Comparison of ENCODE assay signal across 18 cellular contexts in the genomic region with DNA sequence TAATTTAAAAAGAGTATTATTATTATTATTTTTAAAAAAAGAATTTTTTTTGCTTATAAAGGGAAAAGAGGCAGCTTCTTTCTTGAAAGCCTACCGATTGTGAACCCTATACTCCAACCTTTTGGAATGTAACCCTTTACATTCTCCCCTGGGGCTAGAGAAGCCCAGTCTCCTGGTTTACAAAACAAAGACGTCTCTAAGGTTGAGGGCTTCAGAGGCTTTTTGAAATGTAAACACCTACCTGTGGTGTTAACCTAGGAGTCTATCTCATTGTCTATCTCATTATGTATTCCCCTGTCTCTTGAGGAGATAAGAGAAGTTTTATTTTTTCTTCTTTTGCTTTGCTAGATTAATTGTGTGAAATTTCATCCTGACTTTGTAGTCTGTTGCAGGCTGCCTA. TPM values are rescaled to one million over a fixed set of nuclear protein-coding genes. Genes with fewer than 3 reads are reported as not detected.
DNase-seq lines count a peak whose midpoint lies in the region; ATAC-seq and TF ChIP-seq lines count a peak whose summit lies in the region.
"Had no signal": no experiment of that assay in that cellular context is flagged by ENCODE, and none has a peak within 500 bp of the region (broad histone marks: within the 10 kb centered on the region; RNA-seq: fewer than 3 reads in every experiment).

No MANE protein-coding gene starts in this region.

- no peaks in the 10 kb centered on the region for H3K27me3 Mint-ChIP-seq in T-helper 1 cell treated with Interleukin-12 subunit alpha and Interleukin-12 subunit beta and Interleukin-4 antibody, amounts not matched to agents 30 μg/mL and 1 μg/mL, for 36 hours (ENCODE audit: low read depth)
- peaks cover 42% of the 10 kb centered on the region for H3K27me3 Mint-ChIP-seq in IgD-negative memory B cell
- no peaks in the 10 kb centered on the region for H3K27me3 Mint-ChIP-seq in activated T-helper 1 cell treated with anti-CD3 and anti-CD28 coated beads, Interleukin-12 subunit alpha, Interleukin-12 subunit beta, Interleukin-2, Interleukin-4 antibody, amounts not matched to agents 30 ng/mL and 10 ng/mL and 1 ng/mL, durations not matched to agents 14 hours and 24 hours and 36 hours (ENCODE audit: insufficient read depth)
- H3K27me3 Mint-ChIP-seq in mesothelial cell of epicardium (ENCODE audit: low read depth): no peaks in the 10 kb centered on the region
- H3K27me3 Mint-ChIP-seq: dendritic cell treated with granulocyte-macrophage colony-stimulating factor and Interleukin-4, amounts not matched to agents 40 ng/mL and 50 ng/mL, for 4 days had no signal

- peak overlapping the region; percentile 81 for H3K4me3 Mint-ChIP-seq in T-helper 1 cell treated with Interleukin-12 subunit alpha and Interleukin-12 subunit beta and Interleukin-4 antibody, amounts not matched to agents 30 μg/mL and 1 μg/mL, for 36 hours
- H3K4me3 Mint-ChIP-seq in IgD-negative memory B cell: peak overlapping the region; percentile 34 to 75 (median 66)
- H3K4me3 Mint-ChIP-seq in activated T-helper 1 cell treated with anti-CD3 and anti-CD28 coated beads, Interleukin-12 subunit alpha, Interleukin-12 subunit beta, Interleukin-2, Interleukin-4 antibody, amounts not matched to agents 30 ng/mL and 10 ng/mL and 1 ng/mL, durations not matched to agents 14 hours and 24 hours and 36 hours: peak overlapping the region; percentile 78
- H3K4me3 Mint-ChIP-seq in mesothelial cell of epicardium: peak overlapping the region; percentile 49
- H3K4me3 Mint-ChIP-seq: dendritic cell treated with granulocyte-macrophage colony-stimulating factor and Interleukin-4, amounts not matched to agents 40 ng/mL and 50 ng/mL, for 4 days had no signal

- H3K9me3 Mint-ChIP-seq in T-helper 1 cell treated with Interleukin-12 subunit alpha and Interleukin-12 subunit beta and Interleukin-4 antibody, amounts not matched to agents 30 μg/mL and 1 μg/mL, for 36 hours: no peaks in the 10 kb centered on the region
- H3K9me3 Mint-ChIP-seq in IgD-negative memory B cell (peaks cover 0 to 2% (median 0%) of the 10 kb centered on the region in 3 donors), mesothelial cell of epicardium (peaks cover 3% of the 10 kb centered on the region)
- peaks cover 3% of the 10 kb centered on the region for H3K9me3 Mint-ChIP-seq in activated T-helper 1 cell treated with anti-CD3 and anti-CD28 coated beads, Interleukin-12 subunit alpha, Interleukin-12 subunit beta, Interleukin-2, Interleukin-4 antibody, amounts not matched to agents 30 ng/mL and 10 ng/mL and 1 ng/mL, durations not matched to agents 14 hours and 24 hours and 36 hours
- H3K9me3 Mint-ChIP-seq: dendritic cell treated with granulocyte-macrophage colony-stimulating factor and Interleukin-4, amounts not matched to agents 40 ng/mL and 50 ng/mL, for 4 days had no signal

- intact Hi-C loops in activated T-helper 1 cell treated with anti-CD3 and anti-CD28 coated beads, Interleukin-12 subunit alpha, Interleukin-12 subunit beta, Interleukin-2, Interleukin-4 antibody, amounts not matched to agents 30 ng/mL and 10 ng/mL and 1 ng/mL, durations not matched to agents 14 hours and 24 hours and 36 hours (cut with micrococcal nuclease): loop anchor here (1.0 kb wide), 1 partner anchor 11 kb away; no protein-coding TSS in a partner anchor

- H3K36me3 Mint-ChIP-seq in T-helper 1 cell treated with Interleukin-12 subunit alpha and Interleukin-12 subunit beta and Interleukin-4 antibody, amounts not matched to agents 30 μg/mL and 1 μg/mL, for 36 hours (ENCODE audit: low read depth): peaks cover 82% of the 10 kb centered on the region
- H3K36me3 Mint-ChIP-seq in IgD-negative memory B cell (peaks cover 2% of the 10 kb centered on the region), mesothelial cell of epicardium (no peaks in the 10 kb centered on the region)
- H3K36me3 Mint-ChIP-seq in activated T-helper 1 cell treated with anti-CD3 and anti-CD28 coated beads, Interleukin-12 subunit alpha, Interleukin-12 subunit beta, Interleukin-2, Interleukin-4 antibody, amounts not matched to agents 30 ng/mL and 10 ng/mL and 1 ng/mL, durations not matched to agents 14 hours and 24 hours and 36 hours (ENCODE audit: low read depth): peaks cover 72% of the 10 kb centered on the region

- peaks cover 67% of the 10 kb centered on the region for H3K4me1 Mint-ChIP-seq in T-helper 1 cell treated with Interleukin-12 subunit alpha and Interleukin-12 subunit beta and Interleukin-4 antibody, amounts not matched to agents 30 μg/mL and 1 μg/mL, for 36 hours (ENCODE audit: low read depth)
- peaks cover 27 to 49% (median 38%) of the 10 kb centered on the region in 3 donors for H3K4me1 Mint-ChIP-seq in IgD-negative memory B cell
- peaks cover 75% of the 10 kb centered on the region for H3K4me1 Mint-ChIP-seq in activated T-helper 1 cell treated with anti-CD3 and anti-CD28 coated beads, Interleukin-12 subunit alpha, Interleukin-12 subunit beta, Interleukin-2, Interleukin-4 antibody, amounts not matched to agents 30 ng/mL and 10 ng/mL and 1 ng/mL, durations not matched to agents 14 hours and 24 hours and 36 hours (ENCODE audit: low read depth)
- peaks cover 37% of the 10 kb centered on the region for H3K4me1 Mint-ChIP-seq in mesothelial cell of epicardium

- DNase-seq in T-helper 1 cell (no peak), mesothelial cell of epicardium (ENCODE audit: low spot score in 2 of 2, unreplicated experiment in 2 of 2) (no peak), NCI-H2029 (lab: John Stamatoyannopoulos, UW) (no peak), NCI-H1092 (lab: John Stamatoyannopoulos, UW) (no peak)
- no peak for DNase-seq in activated T-helper 1 cell treated with anti-CD3 and anti-CD28 coated beads, Interleukin-12 subunit alpha, Interleukin-12 subunit beta, Interleukin-2, Interleukin-4 antibody, amounts not matched to agents 30 ng/mL and 10 ng/mL and 1 ng/mL, durations not matched to agents 14 hours and 24 hours and 36 hours (ENCODE audit: low spot score)
- DNase-seq: DMS79; NCI-H1436; Peyer's patch; stimulated activated CD4-positive, alpha-beta T cell treated with anti-CD3 and anti-CD28 coated beads, Interleukin-1b, Interleukin-23, amount 100 ng/mL, for 48 hours; testis had no signal

- TF ChIP-seq CTCF in mesothelial cell of epicardium (IDR thresholded peaks at IDR 0.05; ENCODE audit: unreplicated experiment): no peak

- no peak for ATAC-seq in GM19351 (IDR thresholded peaks at IDR 0.05; ENCODE audit: unreplicated experiment)

- no peak overlapping the region for H3K27ac Mint-ChIP-seq in T-helper 1 cell treated with Interleukin-12 subunit alpha and Interleukin-12 subunit beta and Interleukin-4 antibody, amounts not matched to agents 30 μg/mL and 1 μg/mL, for 36 hours
- peak overlapping the region in 1 of 3 donors; percentile 51 for H3K27ac Mint-ChIP-seq in IgD-negative memory B cell
- peak overlapping the region; percentile 30 for H3K27ac Mint-ChIP-seq in activated T-helper 1 cell treated with anti-CD3 and anti-CD28 coated beads, Interleukin-12 subunit alpha, Interleukin-12 subunit beta, Interleukin-2, Interleukin-4 antibody, amounts not matched to agents 30 ng/mL and 10 ng/mL and 1 ng/mL, durations not matched to agents 14 hours and 24 hours and 36 hours
- peak overlapping the region; percentile 85 for H3K27ac Mint-ChIP-seq in mesothelial cell of epicardium
- H3K27ac Mint-ChIP-seq: dendritic cell treated with granulocyte-macrophage colony-stimulating factor and Interleukin-4, amounts not matched to agents 40 ng/mL and 50 ng/mL, for 4 days had no signal

RNA-seq across cellular contexts. Expression of gene TNFSF8, which starts 4.7 kb away (rescaled TPM):
- polyA plus RNA-seq in IgD-negative memory B cell: 3.5 TPM
- total RNA-seq in activated T-helper 1 cell treated with anti-CD3 and anti-CD28 coated beads, Interleukin-12 subunit alpha, Interleukin-12 subunit beta, Interleukin-2, Interleukin-4 antibody, amounts not matched to agents 30 ng/mL and 10 ng/mL and 1 ng/mL, durations not matched to agents 14 hours and 24 hours and 36 hours: 200 and 207 TPM in 2 replicates
- not detected in 3 replicates for total RNA-seq in mesothelial cell of epicardium
- total RNA-seq: A172, epithelial cell of proximal tubule, glomerular endothelial cell, kidney epithelial cell had no signal

Comparison
In these comparisons a context has a peak if more than half of its experiments do, and no peak if none do; other contexts are left out.
1. RNA of gene TNFSF8, which starts 4.7 kb away (total RNA-seq): 200 to 207 TPM in activated T-helper 1 cell treated with anti-CD3 and anti-CD28 coated beads, Interleukin-12 subunit alpha, Interleukin-12 subunit beta, Interleukin-2, Interleukin-4 antibody, amounts not matched to agents 30 ng/mL and 10 ng/mL and 1 ng/mL, durations not matched to agents 14 hours and 24 hours and 36 hours; not detected in mesothelial cell of epicardium; every median in the first group is over 100 times any median in the second.
2. Peak in every context shown above with its lines, with median percentiles within 50 percentile points of each other: H3K4me3 Mint-ChIP-seq.